11 cellular contexts compared by ENCODE assay signal in genomic region chr21:46254208-46254975, GRCh38. TPM values are rescaled to one million over a fixed set of nuclear protein-coding genes. Genes with fewer than 3 reads are reported as not detected.
DNase-seq lines count a peak whose midpoint lies in the region; ATAC-seq, FAIRE-seq and TF ChIP-seq lines count a peak whose summit lies in the region.
"Had no signal": no experiment of that assay in that cellular context is flagged by ENCODE, and none has a peak within 500 bp of the region (broad histone marks: within the 10 kb centered on the region; RNA-seq: fewer than 3 reads in every experiment).

No MANE protein-coding gene starts in this region.

- H3K36me3 Mint-ChIP-seq in IgD-negative memory B cell (peaks cover 6% of the 10 kb centered on the region), chondrocyte (ENCODE audit: low read depth) (peaks cover 52% of the 10 kb centered on the region)

- H3K4me1 Mint-ChIP-seq in IgD-negative memory B cell, result peaks cover 9 to 32% (median 24%) of the 10 kb centered on the region in 3 donors
- H3K4me1 Mint-ChIP-seq in chondrocyte (ENCODE audit: low read depth), result peaks cover 4% of the 10 kb centered on the region

- intact Hi-C loops in tibial artery (cut with DNase I; ENCODE audit: low total_unique reads), result no loop called here

- H2BK15ac ChIP-seq in H1 (ENCODE audit: low read length), result no peak overlapping the region

- no peak for TF ChIP-seq RAD21 in H1 (IDR thresholded peaks at IDR 0.05 in 1 of 2, conservative IDR thresholded peaks at IDR 0.05 in 1 of 2; ENCODE audit: low read depth in 2 of 2, low read length in 2 of 2)

- no peak for FAIRE-seq in H1 (lab: Jason Lieb, UNC)

- H2AFZ ChIP-seq in H1 (ENCODE audit: low read length), result no peak overlapping the region

- no peak overlapping the region for H2BK12ac ChIP-seq in H1 (ENCODE audit: low read depth, low read length)

- H3K4me2 ChIP-seq in DOHH2 (ENCODE audit: low read length), result 0 out of 2 replicates have a peak overlapping the region, but pooled peaks have one; percentile 25
- no peak overlapping the region for H3K4me2 ChIP-seq in H1 (ENCODE audit: insufficient read depth in 1 of 2, low read depth in 2 of 2, low read length in 2 of 2)

- TF ChIP-seq EP300 in H1 (IDR thresholded peaks at IDR 0.05; ENCODE audit: borderline replicate concordance in 1 of 2, low read depth in 2 of 2, low read length in 2 of 2), result no peak

- no peak overlapping the region for H3K14ac ChIP-seq in H1 (ENCODE audit: insufficient read length)

- H3K4ac ChIP-seq in H1 (replicated peaks; ENCODE audit: insufficient read length, low read depth, low read length), result no peak overlapping the region

- TF ChIP-seq POLR2A in H1 (IDR thresholded peaks at IDR 0.05; ENCODE audit: control extremely low read depth in 1 of 2, low read depth in 2 of 2, low read length in 2 of 2), result no peak

- H3K9me3 Mint-ChIP-seq in IgD-negative memory B cell, result peaks cover 0 to 2% (median 0%) of the 10 kb centered on the region in 3 donors
- no peaks in the 10 kb centered on the region for H3K9me3 Mint-ChIP-seq in chondrocyte (ENCODE audit: low read depth)

- peaks cover 2% of the 10 kb centered on the region; the same call in 1 of the 2 replicates for H3K79me2 ChIP-seq in DOHH2 (ENCODE audit: control insufficient read depth, low read length)
- H3K79me2 ChIP-seq in H1 (ENCODE audit: control insufficient read depth in 1 of 2, insufficient read depth in 2 of 2, low read length in 2 of 2), result no peaks in the 10 kb centered on the region

- TF ChIP-seq CTCF in DOHH2 (IDR thresholded peaks at IDR 0.05; ENCODE audit: low read depth, low read length, poor library complexity, severe bottlenecking) (no peak), H1 (IDR thresholded peaks at IDR 0.05; ENCODE audit: control extremely low read depth in 1 of 3, insufficient read depth in 1 of 3, low read depth in 1 of 3, low read length in 3 of 3) (no peak), tibial artery (IDR thresholded peaks at IDR 0.05) (no peak), chondrocyte (IDR thresholded peaks at IDR 0.05) (no peak)

- H3K23me2 ChIP-seq in H1 (ENCODE audit: low read depth, low read length), result no peaks in the 10 kb centered on the region

- H3K9me2 ChIP-seq in DOHH2 (replicated peaks; ENCODE audit: control insufficient read depth, low read length), result no peaks in the 10 kb centered on the region

- peaks cover 11% of the 10 kb centered on the region for H3F3A ChIP-seq in DOHH2 (ENCODE audit: control insufficient read depth, insufficient read depth)

- H3K4me3 Mint-ChIP-seq in IgD-negative memory B cell (peak overlapping the region in 3 of 4 donors; percentile 31 to 85 (median 48)), chondrocyte (ENCODE audit: unreplicated experiment) (no peak overlapping the region)

- H3K27ac ChIP-seq in DOHH2 (ENCODE audit: low read depth, low read length) (peak overlapping the region; percentile 25), H1 (ENCODE audit: low read depth, low read length) (0 out of 2 replicates have a peak overlapping the region, but pooled peaks have one; percentile 12), tibial artery (no peak overlapping the region)
- H3K27ac ChIP-seq: vagina had no signal

- H3K56ac ChIP-seq in H1 (replicated peaks; ENCODE audit: insufficient read length, low read depth, low read length), result no peak overlapping the region

- H2BK5ac ChIP-seq in H1 (ENCODE audit: low read depth, low read length), result no peak overlapping the region

- no peak overlapping the region for H2BK120ac ChIP-seq in H1 (replicated peaks; ENCODE audit: low read depth, low read length)

- H3K23ac ChIP-seq in H1 (ENCODE audit: insufficient read length), result no peak overlapping the region

- H3K36me3 ChIP-seq in DOHH2 (ENCODE audit: control insufficient read depth, low read length) (peaks cover 90% of the 10 kb centered on the region), H1 (ENCODE audit: control insufficient read depth in 2 of 4, insufficient read depth in 4 of 4, low read length in 3 of 4) (peaks cover 22 to 93% (median 64%) of the 10 kb centered on the region in 4 experiments), tibial artery (peaks cover 94 to 100% (median 99%) of the 10 kb centered on the region in 3 donors)

- POLR2A ChIA-PET in H1 (lab: Charles Lee; ENCODE audit: partially characterized antibody), result interaction anchor here (0.8 to 1.6 kb wide), 4 partner anchors 10 to 24 kb away, joined by 3 to 4 read pairs (median 3); no protein-coding TSS in a partner anchor

- no peak overlapping the region; the same call in 1 of the 2 replicates for H4K8ac ChIP-seq in H1 (ENCODE audit: extremely low read depth, insufficient read depth, low read length)

- no peak overlapping the region for H2BK20ac ChIP-seq in H1 (ENCODE audit: low read length)

- CTCF ChIA-PET in H1 (lab: Charles Lee; ENCODE audit: partially characterized antibody), result interaction anchor here (1.0 to 2.0 kb wide), 4 partner anchors 13 to 107 kb away, joined by 3 to 5 read pairs (median 4); no protein-coding TSS in a partner anchor

- H3K9me3 ChIP-seq in DOHH2 (ENCODE audit: control insufficient read depth, insufficient read depth, low read length), result no peaks in the 10 kb centered on the region
- no peaks in the 10 kb centered on the region for H3K9me3 ChIP-seq in H1 (ENCODE audit: insufficient read depth in 2 of 2, low read depth in 1 of 2, low read length in 1 of 2)
- H3K9me3 ChIP-seq in tibial artery, result no peaks in the 10 kb centered on the region
- H3K9me3 ChIP-seq: vagina had no signal

- ATAC-seq in GM19035 (IDR thresholded peaks at IDR 0.05; ENCODE audit: unreplicated experiment) (peak; percentile 37), HG03442 (IDR thresholded peaks at IDR 0.05; ENCODE audit: unreplicated experiment) (no peak)

- H3K27ac Mint-ChIP-seq in IgD-negative memory B cell, result peak overlapping the region in 2 of 3 donors; percentile 95
- no peak overlapping the region for H3K27ac Mint-ChIP-seq in chondrocyte (ENCODE audit: unreplicated experiment)

- no peak overlapping the region for H4K91ac ChIP-seq in H1 (replicated peaks; ENCODE audit: insufficient read length, low read length)

- H3K27me3 ChIP-seq in DOHH2 (ENCODE audit: control insufficient read depth, low read length) (no peaks in the 10 kb centered on the region), H1 (replicated peaks in 1 of 4; ENCODE audit: control insufficient read depth in 3 of 4, extremely low read depth in 1 of 4, insufficient read depth in 3 of 4, low read length in 3 of 4) (no peaks in the 10 kb centered on the region), tibial artery (no peaks in the 10 kb centered on the region)
- H3K27me3 ChIP-seq: vagina had no signal

- H3K4me3 ChIP-seq in DOHH2 (ENCODE audit: low read length) (no peak overlapping the region), H1 (ENCODE audit: extremely low read depth in 1 of 4, insufficient read depth in 2 of 4, low read depth in 3 of 4, low read length in 4 of 4) (no peak overlapping the region), tibial artery (no peak overlapping the region)
- H3K4me3 ChIP-seq: vagina had no signal

- H3K27me3 Mint-ChIP-seq in IgD-negative memory B cell, result no peaks in the 10 kb centered on the region
- no peaks in the 10 kb centered on the region for H3K27me3 Mint-ChIP-seq in chondrocyte (ENCODE audit: low read depth)

- no peaks in the 10 kb centered on the region for H3K79me1 ChIP-seq in H1 (ENCODE audit: low read depth, low read length)

- H3K4me1 ChIP-seq in DOHH2 (ENCODE audit: control insufficient read depth, low read length) (peaks cover 42% of the 10 kb centered on the region), H1 (replicated peaks in 1 of 4; ENCODE audit: control insufficient read depth in 3 of 4, insufficient read depth in 4 of 4, low read length in 3 of 4) (no peaks in the 10 kb centered on the region), tibial artery (no peaks in the 10 kb centered on the region)
- H3K4me1 ChIP-seq: vagina had no signal

- H4K20me1 ChIP-seq in DOHH2 (ENCODE audit: control insufficient read depth, insufficient read depth, low read depth, low read length) (0 out of 2 replicates have a peak, but pooled peaks cover 3% of the 10 kb centered on the region), H1 (replicated peaks in 1 of 2; ENCODE audit: control insufficient read depth in 1 of 2, insufficient read depth in 2 of 2, low read length in 2 of 2) (peaks cover 5 to 9% of the 10 kb centered on the region in 2 experiments)

- no peak overlapping the region for H3K9ac ChIP-seq in H1 (replicated peaks in 1 of 4; ENCODE audit: extremely low read depth in 1 of 4, low read depth in 3 of 4, low read length in 3 of 4)

- H3K18ac ChIP-seq in H1 (ENCODE audit: extremely low read depth, low read length), result no peak overlapping the region

- 89% methylated on average over 12 of the region's 12 CpGs; no CpG with 5 or more reads in 1 of the 2 experiments for WGBS in H1 (ENCODE audit: extremely low coverage in 1 of 2, insufficient coverage in 1 of 2, insufficient read length in 1 of 2, insufficient replicate concordance in 2 of 2, low coverage in 1 of 2, low lambda C conversion rate in 2 of 2, missing lambda C conversion rate in 1 of 2), 2 experiments

- DNase-seq in H1 (ENCODE audit: low read depth in 1 of 2, low spot score in 2 of 2) (no peak), tibial artery (no peak), chondrocyte (ENCODE audit: low spot score) (no peak)
- DNase-seq in stimulated activated CD4-positive, alpha-beta T cell treated with anti-CD3 and anti-CD28 coated beads, Interleukin-15, amount 100 ng/mL, for 24 hours, result no peak
- DNase-seq: DMS153, mammary epithelial cell had no signal

- no peak overlapping the region for H4K5ac ChIP-seq in H1 (ENCODE audit: insufficient read length, low read depth, low read length)

- no peak overlapping the region for H2AK5ac ChIP-seq in H1 (ENCODE audit: low read depth, low read length)

RNA-seq across cellular contexts. Expression of gene LSS, which starts 25.8 kb away (rescaled TPM):
- polyA plus RNA-seq in IgD-negative memory B cell, result 13.5 TPM
- 96.1 and 102 TPM in 2 replicates for total RNA-seq in H1 (2021; fragmentation: NEBNext Ultra II Directional; extraction: Animal tissue kit (Norgen Biotek cat#: 25700))
- 123 and 139 TPM in 2 replicates for polyA plus RNA-seq in H1 (2011; rRNA removed)
- polyA plus RNA-seq in H1 (2011; cell fraction: cytosol; rRNA removed), result 103 TPM
- polyA plus RNA-seq in H1 (2011; cell fraction: nucleus; rRNA removed), result 268 TPM
- polyA plus RNA-seq in H1 (2012, experiment 1 of 2), result 69.5 to 87.3 TPM (median 75.9 TPM) in 4 replicates
- 71.3 TPM for polyA plus RNA-seq in H1 (2012, experiment 2 of 2)
- 69.2 TPM for polyA plus RNA-seq in H1 (2013, experiment 1 of 2)
- polyA plus RNA-seq in H1 (2013, experiment 2 of 2), result 66.2 TPM
- polyA minus RNA-seq in H1 (2011; rRNA and poly(A)+ RNA removed), result 177 and 193 TPM in 2 replicates
- polyA minus RNA-seq in H1 (2011; cell fraction: cytosol; rRNA and poly(A)+ RNA removed), result 56.7 TPM
- polyA minus RNA-seq in H1 (2011; cell fraction: nucleus; rRNA and poly(A)+ RNA removed), result 69.8 TPM
- total RNA-seq in chondrocyte, result 93.2 to 110 TPM (median 107 TPM) in 3 replicates

RNA-seq across cellular contexts. Expression of gene MCM3AP, which starts 31.0 kb away (rescaled TPM):
- polyA plus RNA-seq in IgD-negative memory B cell (48.5 TPM), H1 (2011; rRNA removed) (37.2 and 65.4 TPM in 2 replicates)
- 119 and 124 TPM in 2 replicates for total RNA-seq in H1 (2021; fragmentation: NEBNext Ultra II Directional; extraction: Animal tissue kit (Norgen Biotek cat#: 25700))
- 47.1 TPM for polyA plus RNA-seq in H1 (2011; cell fraction: cytosol; rRNA removed)
- 88.7 TPM for polyA plus RNA-seq in H1 (2011; cell fraction: nucleus; rRNA removed)
- 67.6 to 78.6 TPM (median 75.2 TPM) in 4 replicates for polyA plus RNA-seq in H1 (2012, experiment 1 of 2)
- 27.6 TPM for polyA plus RNA-seq in H1 (2012, experiment 2 of 2)
- 51.2 TPM for polyA plus RNA-seq in H1 (2013, experiment 1 of 2)
- polyA plus RNA-seq in H1 (2013, experiment 2 of 2), result 47.8 TPM
- 87.3 and 109 TPM in 2 replicates for polyA minus RNA-seq in H1 (2011; rRNA and poly(A)+ RNA removed)
- polyA minus RNA-seq in H1 (2011; cell fraction: cytosol; rRNA and poly(A)+ RNA removed), result 80.6 TPM
- 130 TPM for polyA minus RNA-seq in H1 (2011; cell fraction: nucleus; rRNA and poly(A)+ RNA removed)
- total RNA-seq in chondrocyte, result 86.4 to 106 TPM (median 87.2 TPM) in 3 replicates

RNA-seq across cellular contexts. Expression of gene YBEY, which starts 31.8 kb away (rescaled TPM):
- polyA plus RNA-seq in IgD-negative memory B cell (33.8 TPM), H1 (2011; rRNA removed) (23.7 and 31.9 TPM in 2 replicates)
- total RNA-seq in H1 (2021; fragmentation: NEBNext Ultra II Directional; extraction: Animal tissue kit (Norgen Biotek cat#: 25700)), result 26.6 and 26.9 TPM in 2 replicates
- polyA plus RNA-seq in H1 (2011; cell fraction: cytosol; rRNA removed), result 32.7 TPM
- polyA plus RNA-seq in H1 (2011; cell fraction: nucleus; rRNA removed), result 12.1 TPM
- polyA plus RNA-seq in H1 (2012, experiment 1 of 2), result 28.6 to 46.1 TPM (median 29.9 TPM) in 4 replicates
- 36.9 TPM for polyA plus RNA-seq in H1 (2012, experiment 2 of 2)
- 23.5 TPM for polyA plus RNA-seq in H1 (2013, experiment 1 of 2)
- 21.8 TPM for polyA plus RNA-seq in H1 (2013, experiment 2 of 2)
- polyA minus RNA-seq in H1 (2011; rRNA and poly(A)+ RNA removed), result 19.1 and 20.3 TPM in 2 replicates
- 16.4 TPM for polyA minus RNA-seq in H1 (2011; cell fraction: cytosol; rRNA and poly(A)+ RNA removed)
- polyA minus RNA-seq in H1 (2011; cell fraction: nucleus; rRNA and poly(A)+ RNA removed), result 12.5 TPM
- 10.6 to 16.0 TPM (median 13.1 TPM) in 3 replicates for total RNA-seq in chondrocyte

Comparison
In these comparisons a context has a peak if more than half of its experiments do, and no peak if none do; other contexts are left out.
1. H3K27ac ChIP-seq: peak in DOHH2 (single experiment) and H1 (single experiment); none in tibial artery (0 of 2).